Comparison of ENCODE assay signal across 9 cellular contexts in the genomic region with DNA sequence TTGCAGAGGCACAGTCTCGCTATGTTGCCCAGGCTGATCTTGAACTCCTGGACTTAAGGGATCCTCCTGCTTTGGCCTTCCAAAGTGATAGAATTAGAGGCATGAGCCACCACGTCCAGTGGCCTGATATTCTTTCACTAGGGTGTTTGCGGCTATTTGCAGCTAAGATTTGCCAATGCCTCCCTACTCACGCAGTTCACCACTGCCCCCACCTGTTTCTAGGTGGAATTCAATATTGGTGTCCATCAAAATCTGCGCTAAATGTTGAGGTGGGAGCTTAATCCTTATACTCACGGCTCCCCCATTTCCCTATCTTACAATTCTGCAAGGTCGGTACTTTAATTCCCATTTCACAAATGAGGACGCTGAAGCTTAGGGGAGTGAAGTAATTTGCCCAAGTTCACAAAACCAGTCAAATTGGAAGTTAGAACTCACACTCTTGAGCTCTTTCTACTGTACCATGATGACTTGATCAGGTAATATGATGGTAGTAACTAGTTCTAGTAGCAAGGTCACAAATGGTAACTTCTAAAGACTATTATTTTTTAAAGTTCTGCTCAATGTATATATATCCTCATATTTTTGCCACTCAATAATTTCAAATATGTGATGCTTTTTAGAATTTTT. TPM values are rescaled to one million over a fixed set of nuclear protein-coding genes. Genes with fewer than 3 reads are reported as not detected.
DNase-seq lines count a peak whose midpoint lies in the region; ATAC-seq, FAIRE-seq and TF ChIP-seq lines count a peak whose summit lies in the region.
"Had no signal": no experiment of that assay in that cellular context is flagged by ENCODE, and none has a peak within 500 bp of the region (broad histone marks: within the 10 kb centered on the region; RNA-seq: fewer than 3 reads in every experiment).

No MANE protein-coding gene starts in this region.

- CTCF ChIA-PET in A549 (lab: Yijun Ruan, JAX) (interaction anchor here (0.7 to 2.9 kb wide), 13 partner anchors 8 to 770 kb away, joined by 3 to 11 read pairs (median 3); no protein-coding TSS in a partner anchor), mammary epithelial cell (lab: Charles Lee; ENCODE audit: low non-redundant PET) (interaction anchor here (0.5 to 1.0 kb wide), 5 partner anchors 191 to 439 kb away, joined by 3 to 4 read pairs (median 3); partner anchors contain the start of genes JKAMP and L3HYPDH)

- no peaks in the 10 kb centered on the region for H3K79me2 ChIP-seq in mammary epithelial cell (ENCODE audit: insufficient read depth, low read length)

- H3K9me3 Mint-ChIP-seq in nephron: peaks cover 3% of the 10 kb centered on the region
- H3K9me3 Mint-ChIP-seq: activated naive CD4-positive, alpha-beta T cell treated with anti-CD3 and anti-CD28 coated beads, Interleukin-2, amount 50 U/mL, for 24 hours had no signal

- peak; percentile 47 to 86; a peak in 4 of 6 replicates for ATAC-seq in A549
- no peak for ATAC-seq in GM18505 (IDR thresholded peaks at IDR 0.05; ENCODE audit: unreplicated experiment)
- no peak for ATAC-seq in HG03469 (IDR thresholded peaks at IDR 0.05; ENCODE audit: unreplicated experiment)

- TF ChIP-seq CTCF in A549 (IDR thresholded peaks at IDR 0.05): peak; percentile 35; the same call in 2 of the 3 replicates
- TF ChIP-seq CTCF in mammary epithelial cell (conservative IDR thresholded peaks at IDR 0.05 in 1 of 2, IDR thresholded peaks at IDR 0.05 in 1 of 2; ENCODE audit: extremely low read depth in 1 of 2, insufficient read depth in 1 of 2, low read depth in 1 of 2, low read length in 2 of 2): peak; percentile 44 to 69
- peak; percentile 50 to 64 (median 53) for TF ChIP-seq CTCF in nephron (IDR thresholded peaks at IDR 0.05; ENCODE audit: unreplicated experiment in 3 of 3)

- no peak overlapping the region for H3K27ac Mint-ChIP-seq in nephron
- H3K27ac Mint-ChIP-seq: activated naive CD4-positive, alpha-beta T cell treated with anti-CD3 and anti-CD28 coated beads, Interleukin-2, amount 50 U/mL, for 24 hours had no signal

- WGBS in A549 (ENCODE audit: missing lambda C conversion rate): 10% methylated on average over 8 of the region's 8 CpGs
- WGBS in mammary epithelial cell (ENCODE audit: low coverage, missing lambda C conversion rate): 25% methylated on average over 8 of the region's 8 CpGs

- POLR2A ChIA-PET in A549 (lab: Yijun Ruan, JAX): no interaction called here

- no peaks in the 10 kb centered on the region for H4K20me1 ChIP-seq in mammary epithelial cell (ENCODE audit: insufficient read depth, low read length)

- no peak for FAIRE-seq in A549 (lab: Jason Lieb, UNC)
- peak; percentile 50 for FAIRE-seq in GM12892 (lab: Jason Lieb, UNC)

- H3K27ac ChIP-seq in A549: no peak overlapping the region
- H3K27ac ChIP-seq in mammary epithelial cell (ENCODE audit: insufficient read depth, low read depth, low read length): no peak overlapping the region

- H3K36me3 Mint-ChIP-seq in nephron (ENCODE audit: low read depth): no peaks in the 10 kb centered on the region
- H3K36me3 Mint-ChIP-seq: activated naive CD4-positive, alpha-beta T cell treated with anti-CD3 and anti-CD28 coated beads, Interleukin-2, amount 50 U/mL, for 24 hours had no signal

- no TSS peak for BruUV-seq in mammary epithelial cell (replicated peaks; lab: Mats Ljungman, UMichigan)

- dilution Hi-C loops in mammary epithelial cell (cut with HindIII; ENCODE audit: low sequenced_read_pairs): no loop called here

- peak; percentile 51 to 68; a peak in 4 of 5 replicates for TF ChIP-seq RAD21 in A549 (conservative IDR thresholded peaks at IDR 0.05 in 1 of 2, IDR thresholded peaks at IDR 0.05 in 1 of 2)

- TF ChIP-seq POLR2A in A549 (IDR thresholded peaks at IDR 0.05; ENCODE audit: low read length) (no peak), GM12892 (IDR thresholded peaks at IDR 0.05; ENCODE audit: low read depth, low read length) (no peak), GM18505 (IDR thresholded peaks at IDR 0.05; ENCODE audit: borderline replicate concordance, extremely low read depth, insufficient read depth, insufficient read length) (no peak)

- peaks cover 20% of the 10 kb centered on the region for H3K27me3 Mint-ChIP-seq in nephron (ENCODE audit: low read depth)

- H3K4me1 ChIP-seq in A549: no peaks in the 10 kb centered on the region
- no peaks in the 10 kb centered on the region for H3K4me1 ChIP-seq in mammary epithelial cell (ENCODE audit: insufficient read depth, low read length)

- no peak overlapping the region for H3K9ac ChIP-seq in mammary epithelial cell (ENCODE audit: insufficient read depth, low read length)

- in situ Hi-C loops in mammary epithelial cell (cut with MboI; ENCODE audit: low sequenced_read_pairs in 2 of 2): loop anchor here in 1 of 2 donors (25.0 kb wide), 1 partner anchor 386 kb away; no protein-coding TSS in a partner anchor

- DNase-seq in A549 (ENCODE audit: low read depth in 1 of 2, low spot score in 1 of 2) (peak; percentile 13 to 40), GM12892 (ENCODE audit: insufficient read length) (no peak), NCI-H2227 treated with DMSO at 0.1 percent for 48 hours (lab: John Stamatoyannopoulos, UW) (peak; percentile 26), mammary epithelial cell (peak; percentile 14), 8988T (no peak)

- H3K9me3 ChIP-seq in A549 (peaks cover 4% of the 10 kb centered on the region; the same call in 2 of the 3 replicates), mammary epithelial cell (replicated peaks; ENCODE audit: insufficient read depth, low read length) (no peaks in the 10 kb centered on the region)

- H3K4me3 ChIP-seq in A549 (no peak overlapping the region), mammary epithelial cell (replicated peaks in 1 of 3; ENCODE audit: insufficient read depth in 1 of 3, low read depth in 2 of 3, low read length in 3 of 3) (no peak overlapping the region)

- TF ChIP-seq EP300 in A549 (IDR thresholded peaks at IDR 0.05): no peak

- no peaks in the 10 kb centered on the region for H3K36me3 ChIP-seq in mammary epithelial cell (ENCODE audit: insufficient read depth, low read length)

- H2AFZ ChIP-seq in mammary epithelial cell (ENCODE audit: low read depth, low read length): no peak overlapping the region

- H3K4me3 Mint-ChIP-seq in nephron: no peak overlapping the region
- H3K4me3 Mint-ChIP-seq: activated naive CD4-positive, alpha-beta T cell treated with anti-CD3 and anti-CD28 coated beads, Interleukin-2, amount 50 U/mL, for 24 hours had no signal

- H3K4me2 ChIP-seq in A549 (no peak overlapping the region), mammary epithelial cell (ENCODE audit: insufficient read depth, low read depth, low read length) (no peak overlapping the region)

- intact Hi-C loops in mammary epithelial cell (cut with micrococcal nuclease): loop anchor here (1.0 to 10.0 kb wide), 2 partner anchors 193 to 266 kb away; no protein-coding TSS in a partner anchor

- H3K27me3 ChIP-seq in mammary epithelial cell (ENCODE audit: insufficient read depth, low read length): peaks cover 3% of the 10 kb centered on the region

- H3K4me1 Mint-ChIP-seq in nephron: no peaks in the 10 kb centered on the region
- H3K4me1 Mint-ChIP-seq: activated naive CD4-positive, alpha-beta T cell treated with anti-CD3 and anti-CD28 coated beads, Interleukin-2, amount 50 U/mL, for 24 hours had no signal

TF ChIP-seq in A549, 52 proteins besides CTCF, POLR2A, EP300 and RAD21:
- TF ChIP-seq MAFK (IDR thresholded peaks at IDR 0.05; ENCODE audit: partially characterized antibody) (peak; percentile 49), PHF8 (IDR thresholded peaks at IDR 0.05; ENCODE audit: borderline replicate concordance, low read depth) (no peak), SMC3 (IDR thresholded peaks at IDR 0.05) (0 out of 3 replicates have a peak, but pooled peaks have one; percentile 23)
- TF ChIP-seq, protein P1, sequence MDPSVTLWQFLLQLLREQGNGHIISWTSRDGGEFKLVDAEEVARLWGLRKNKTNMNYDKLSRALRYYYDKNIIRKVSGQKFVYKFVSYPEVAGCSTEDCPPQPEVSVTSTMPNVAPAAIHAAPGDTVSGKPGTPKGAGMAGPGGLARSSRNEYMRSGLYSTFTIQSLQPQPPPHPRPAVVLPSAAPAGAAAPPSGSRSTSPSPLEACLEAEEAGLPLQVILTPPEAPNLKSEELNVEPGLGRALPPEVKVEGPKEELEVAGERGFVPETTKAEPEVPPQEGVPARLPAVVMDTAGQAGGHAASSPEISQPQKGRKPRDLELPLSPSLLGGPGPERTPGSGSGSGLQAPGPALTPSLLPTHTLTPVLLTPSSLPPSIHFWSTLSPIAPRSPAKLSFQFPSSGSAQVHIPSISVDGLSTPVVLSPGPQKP (IDR thresholded peaks at IDR 0.05; ENCODE audit: low read depth, low read length): no peak
TF ChIP-seq in A549: peak in this region for 2.

RNA-seq across cellular contexts. Expression of gene LRRC9, which starts 22.1 kb away (rescaled TPM):
- polyA plus RNA-seq in A549 (2011; rRNA removed) (not detected in 2 replicates), A549 (2017; fragmentation: RNase III; extraction: RNeasy Plus Mini Kit Qiagen cat#74134 plus additional on column Dnase treatment) (not detected in 3 replicates), mammary epithelial cell (not detected)
- polyA plus RNA-seq in A549 (2012; cell fraction: cytosol; rRNA removed): not detected in 2 replicates
- not detected in 2 replicates for polyA plus RNA-seq in A549 (2012; cell fraction: nucleus; rRNA removed)
- polyA minus RNA-seq in A549 (2011; rRNA and poly(A)+ RNA removed): not detected in 2 replicates
- polyA plus RNA-seq in GM12892 (2012; ENCODE audit: missing spikeins): not detected
- total RNA-seq in mammary epithelial cell: not detected
- not detected for polyA minus RNA-seq in mammary epithelial cell

RNA-seq across cellular contexts. Expression of gene RTN1, which starts 27.3 kb away (rescaled TPM):
- 0.09 TPM in 1 of 2 replicates, not detected in the other for polyA plus RNA-seq in A549 (2011; rRNA removed)
- polyA plus RNA-seq in A549 (2012; cell fraction: cytosol; rRNA removed): 0.03 and 0.04 TPM in 2 replicates
- polyA plus RNA-seq in A549 (2012; cell fraction: nucleus; rRNA removed): 0.01 and 0.06 TPM in 2 replicates
- 0.07 TPM in 1 of 3 replicates, not detected in the others for polyA plus RNA-seq in A549 (2017; fragmentation: RNase III; extraction: RNeasy Plus Mini Kit Qiagen cat#74134 plus additional on column Dnase treatment)
- 0.12 TPM in 1 of 2 replicates, not detected in the other for polyA minus RNA-seq in A549 (2011; rRNA and poly(A)+ RNA removed)
- not detected for polyA plus RNA-seq in GM12892 (2012; ENCODE audit: missing spikeins)
- under 1 TPM; 0.17 to 0.38 TPM for total RNA-seq in mammary epithelial cell
- polyA plus RNA-seq in mammary epithelial cell: 0.05 TPM
- not detected for polyA minus RNA-seq in mammary epithelial cell

Comparison
In these comparisons a context has a peak if more than half of its experiments do, and no peak if none do; other contexts are left out.
1. ATAC-seq: peak in A549 (2 of 2); none in GM18505 (single experiment) and HG03469 (single experiment).
2. DNase-seq: peak in A549 (2 of 2), NCI-H2227 treated with DMSO at 0.1 percent for 48 hours (single experiment) and mammary epithelial cell (single experiment); none in GM12892 (single experiment) and 8988T (single experiment).
3. Peak in every context shown above with its lines, with median percentiles within 50 percentile points of each other: CTCF ChIP-seq.